ENCODE assay signal across 8 cellular contexts in the genomic region with DNA sequence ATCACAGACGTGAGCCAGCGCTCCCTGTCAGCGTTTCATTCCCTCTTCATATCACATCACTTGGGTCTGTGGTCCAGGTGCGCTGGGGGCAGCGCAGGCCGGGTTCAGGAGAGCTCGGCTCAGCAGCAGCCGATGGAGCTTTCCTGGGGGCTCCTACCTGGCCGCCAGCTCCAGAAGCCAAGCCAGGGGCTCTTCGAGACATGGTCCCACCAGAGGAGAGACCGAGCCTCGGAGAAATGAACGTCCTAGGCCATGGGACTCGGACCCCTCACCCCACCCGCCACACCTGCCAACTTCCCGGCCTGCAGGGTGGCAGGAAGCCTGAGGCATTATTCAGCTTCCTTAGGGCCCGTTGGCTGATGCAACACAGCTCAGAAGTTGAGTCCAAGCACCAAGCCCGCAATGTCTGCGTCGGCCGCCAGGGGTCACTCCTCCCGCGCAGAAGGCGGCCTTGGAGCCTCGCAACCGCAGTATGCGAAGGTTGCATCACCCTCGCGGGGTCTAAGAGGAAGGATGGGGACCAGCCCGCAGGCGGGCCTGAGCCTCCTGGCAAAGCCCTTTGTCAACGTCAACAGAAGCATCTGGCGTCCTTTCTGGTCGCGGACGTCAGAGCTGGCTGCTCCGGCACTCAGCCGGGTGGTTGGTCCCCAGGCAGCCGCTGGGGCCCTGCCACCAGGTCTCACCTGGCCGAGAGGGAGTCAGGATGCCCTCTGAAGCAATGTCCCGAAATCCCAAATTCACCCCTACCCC. TPM values are rescaled to one million over a fixed set of nuclear protein-coding genes. Genes with fewer than 3 reads are reported as not detected.
DNase-seq lines count a peak whose midpoint lies in the region; ATAC-seq lines count a peak whose summit lies in the region.

No MANE protein-coding gene starts in this region.

- DNase-seq in CMK (ENCODE audit: low read depth) (peak; percentile 98), HT-29 (ENCODE audit: low spot score) (peak; percentile 91), mesendoderm (peak; percentile 98)
- peak; percentile 89 for DNase-seq in NK-92 treated with Interleukin-12 subunit alpha and Interleukin-12 subunit beta, amount 100 ng/mL, for 24 hours (lab: John Stamatoyannopoulos, UW)
- DNase-seq in activated CD8-positive, alpha-beta memory T cell treated with anti-CD3 and anti-CD28 coated beads for 4 hours (ENCODE audit: low read depth in 2 of 2): peak; percentile 87 to 93
- DNase-seq in effector memory CD8-positive, alpha-beta T cell: peak; percentile 93 to 95 (median 94)
- DNase-seq in stimulated activated CD8-positive, alpha-beta memory T cell treated with anti-CD3 and anti-CD28 coated beads, Interleukin-15, amount 100 ng/mL, for 4 hours (ENCODE audit: low read depth in 2 of 2): peak; percentile 84 to 89

- peaks cover 17% of the 10 kb centered on the region for H3K36me3 Mint-ChIP-seq in effector memory CD8-positive, alpha-beta T cell (ENCODE audit: insufficient read depth)

- no peak overlapping the region for H3K4me3 ChIP-seq in mesendoderm (ENCODE audit: low read length)

- H2BK120ac ChIP-seq in mesendoderm (ENCODE audit: low read depth, low read length): peak overlapping the region; percentile 98

- peak overlapping the region; percentile 87 for H3K27ac ChIP-seq in mesendoderm (ENCODE audit: low read depth, low read length)

- peak overlapping the region; percentile 17 for H4K8ac ChIP-seq in mesendoderm (ENCODE audit: low read depth, low read length)

- H3K18ac ChIP-seq in mesendoderm (ENCODE audit: low read length): peak overlapping the region; percentile 90

- H3K36me3 ChIP-seq in mesendoderm (ENCODE audit: control insufficient read depth, insufficient read depth, low read length): no peaks in the 10 kb centered on the region

- WGBS in mesendoderm (ENCODE audit: extremely low coverage, insufficient coverage, low lambda C conversion rate): no CpG with 5 or more reads among the region's 41 CpGs

- peak overlapping the region; percentile 0 for H2AK5ac ChIP-seq in mesendoderm (ENCODE audit: low read length)

- H3K4me2 ChIP-seq in mesendoderm (ENCODE audit: low read length): no peak overlapping the region

- peak overlapping the region; percentile 48 for H3K23ac ChIP-seq in mesendoderm (ENCODE audit: low read length)

- H2BK5ac ChIP-seq in mesendoderm (ENCODE audit: low read length): peak overlapping the region; percentile 99

- no peaks in the 10 kb centered on the region for H3K27me3 ChIP-seq in mesendoderm (ENCODE audit: insufficient read depth, low read length, poor library complexity)

- H3K4me1 Mint-ChIP-seq in effector memory CD8-positive, alpha-beta T cell (ENCODE audit: low read depth in 2 of 2): peaks cover 24 to 29% of the 10 kb centered on the region in 2 donors

- no peak overlapping the region for H2BK15ac ChIP-seq in mesendoderm (replicated peaks; ENCODE audit: low read depth)

- ATAC-seq in GM19468 (IDR thresholded peaks at IDR 0.05; ENCODE audit: extremely low read depth, unreplicated experiment): peak; percentile 35
- peak; percentile 88 for ATAC-seq in effector memory CD8-positive, alpha-beta T cell (replicated peaks)

- H3K4me3 Mint-ChIP-seq in effector memory CD8-positive, alpha-beta T cell: peak overlapping the region; percentile 52 to 66

- H3K79me2 ChIP-seq in mesendoderm (ENCODE audit: control insufficient read depth, insufficient read depth, low read length): no peaks in the 10 kb centered on the region

- no peaks in the 10 kb centered on the region for H3K27me3 Mint-ChIP-seq in effector memory CD8-positive, alpha-beta T cell

- H3K4ac ChIP-seq in mesendoderm (ENCODE audit: low read depth, low read length): peak overlapping the region; percentile 99

- H3K9ac ChIP-seq in mesendoderm (ENCODE audit: low read length): peak overlapping the region; percentile 54

- no peak overlapping the region for H4K5ac ChIP-seq in mesendoderm (ENCODE audit: low read length)

- H3K9me3 Mint-ChIP-seq in effector memory CD8-positive, alpha-beta T cell: no peaks in the 10 kb centered on the region

- H3K4me1 ChIP-seq in mesendoderm (ENCODE audit: control insufficient read depth, low read depth, low read length): no peaks in the 10 kb centered on the region

- peak overlapping the region; percentile 93 for H3K56ac ChIP-seq in mesendoderm (ENCODE audit: low read length)

- no peaks in the 10 kb centered on the region for H3K79me1 ChIP-seq in mesendoderm (ENCODE audit: low read length)

- peak overlapping the region; percentile 88 to 89 for H3K27ac Mint-ChIP-seq in effector memory CD8-positive, alpha-beta T cell

RNA-seq across cellular contexts. Expression of a gene that starts 13.2 kb away (rescaled TPM):
- total RNA-seq in HT-29 (2014; rRNA removed; shearing (Covaris generic)): 64.8 and 73.6 TPM in 2 replicates
- 25.9 TPM for polyA plus RNA-seq in mesendoderm (2013, experiment 1 of 2)
- 24.8 TPM for polyA plus RNA-seq in mesendoderm (2013, experiment 2 of 2)
